1 cellular context compared by ENCODE assay signal in the genomic region with DNA sequence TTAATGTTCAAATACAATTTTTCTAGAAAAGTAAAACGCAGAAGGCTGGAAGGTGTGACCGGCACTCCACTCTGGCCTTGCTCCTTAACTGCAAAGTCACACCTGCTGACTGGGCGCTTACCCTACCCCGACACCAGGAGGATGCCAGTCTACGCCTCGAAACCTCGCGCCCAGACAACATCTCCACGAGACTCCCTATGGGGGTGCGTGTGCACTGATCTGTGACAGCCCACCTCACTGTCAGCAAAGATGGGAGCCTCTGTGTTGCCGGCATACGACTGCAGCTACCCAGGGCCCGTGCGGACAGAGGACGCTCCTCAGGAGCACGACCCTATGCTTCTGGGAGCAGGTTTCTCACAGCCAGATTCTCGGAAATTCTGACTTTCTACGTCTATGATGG.
TF ChIP-seq lines count a peak whose summit lies in the region.

No MANE protein-coding gene starts in this region.

TF ChIP-seq in H1, 55 proteins besides CTCF, POLR2A, EP300 and RAD21 (continued from another document):
- TF ChIP-seq TCF12 (IDR thresholded peaks at IDR 0.05; ENCODE audit: low read depth, low read length) (no peak), SP2 (IDR thresholded peaks at IDR 0.05; ENCODE audit: low read length) (no peak), JUND (IDR thresholded peaks at IDR 0.05; ENCODE audit: low read length) (no peak), RXRA (IDR thresholded peaks at IDR 0.05; ENCODE audit: insufficient read depth, low read depth, low read length) (no peak), POU5F1 (IDR thresholded peaks at IDR 0.05; ENCODE audit: low read depth, low read length) (no peak), NANOG (IDR thresholded peaks at IDR 0.05; ENCODE audit: insufficient read depth, low read depth, low read length, poor library complexity, severe bottlenecking) (no peak), GABPA (IDR thresholded peaks at IDR 0.05; ENCODE audit: borderline replicate concordance, insufficient read depth, low read length) (no peak), TAF1 (IDR thresholded peaks at IDR 0.05; ENCODE audit: low read depth, low read length) (no peak)
